1 cellular context compared by ENCODE assay signal in the genomic region with DNA sequence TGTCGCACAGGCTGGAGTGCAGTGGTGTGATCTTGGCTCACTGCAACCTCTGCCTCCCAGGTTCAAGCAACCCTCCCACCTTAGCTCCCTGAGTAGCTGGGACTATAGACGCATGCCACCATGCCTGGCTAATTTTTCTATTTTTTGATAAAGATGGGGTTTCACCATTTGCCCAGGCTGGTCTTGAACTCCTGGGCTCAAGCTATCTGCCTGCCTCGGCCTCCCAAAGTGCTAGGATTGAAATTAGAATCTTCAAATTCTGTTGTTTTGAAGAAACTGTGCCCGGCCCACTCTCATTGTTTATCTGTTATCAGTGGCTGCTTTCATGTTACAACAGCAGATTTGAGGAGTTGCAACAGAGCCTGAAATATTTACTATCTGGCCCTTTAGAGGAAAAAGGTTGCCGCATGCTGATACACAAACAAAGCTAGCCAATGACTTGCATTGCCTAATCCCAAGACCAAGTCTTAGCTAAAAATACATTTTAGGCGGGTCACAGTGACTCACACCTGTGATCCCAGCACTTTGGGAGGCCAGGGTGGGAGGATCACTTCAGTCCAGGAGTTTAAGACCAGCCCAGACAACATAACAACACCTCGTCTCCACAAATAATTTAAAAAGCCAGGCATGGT.
TF ChIP-seq lines count a peak whose summit lies in the region.

No MANE protein-coding gene starts in this region.

TF ChIP-seq in HepG2, 621 proteins besides CTCF, POLR2A, EP300 and RAD21 (continued from another document and continues in another):
- TF ChIP-seq ZNF275 (CRISPR knock-in tag; IDR thresholded peaks at IDR 0.05; ENCODE audit: borderline replicate concordance) (no peak; the same call in 1 of the 2 replicates), ZNF180 (CRISPR knock-in tag; IDR thresholded peaks at IDR 0.05; ENCODE audit: borderline replicate concordance, low read depth) (no peak), HNF1B (CRISPR knock-in tag; IDR thresholded peaks at IDR 0.05) (0 out of 2 replicates have a peak, but pooled peaks have one; percentile 35), MEIS1 (CRISPR knock-in tag; IDR thresholded peaks at IDR 0.05; ENCODE audit: borderline replicate concordance) (no peak), ZNF605 (CRISPR knock-in tag; IDR thresholded peaks at IDR 0.05) (peak; percentile 47; the same call in 1 of the 2 replicates), ZSCAN25 (CRISPR knock-in tag; IDR thresholded peaks at IDR 0.05) (0 out of 2 replicates have a peak, but pooled peaks have one; percentile 39), ZFP36L2 (CRISPR knock-in tag; IDR thresholded peaks at IDR 0.05) (no peak), ZFP36L1 (CRISPR knock-in tag; IDR thresholded peaks at IDR 0.05) (no peak), ZNF260 (CRISPR knock-in tag; IDR thresholded peaks at IDR 0.05; ENCODE audit: borderline replicate concordance, low read depth) (no peak), SYNCRIP (IDR thresholded peaks at IDR 0.05; ENCODE audit: insufficient read depth, low read depth, low read length) (no peak), KLF15 (CRISPR knock-in tag; IDR thresholded peaks at IDR 0.05; ENCODE audit: borderline replicate concordance) (no peak), ZNF7 (CRISPR knock-in tag; IDR thresholded peaks at IDR 0.05) (no peak), ZNF780A (CRISPR knock-in tag; IDR thresholded peaks at IDR 0.05) (0 out of 2 replicates have a peak, but pooled peaks have one; percentile 21), ZNF547 (CRISPR knock-in tag; IDR thresholded peaks at IDR 0.05) (no peak), GZF1 (CRISPR knock-in tag; IDR thresholded peaks at IDR 0.05) (no peak), HIVEP1 (CRISPR knock-in tag; IDR thresholded peaks at IDR 0.05) (peak; percentile 36; the same call in 1 of the 2 replicates), E2F2 (CRISPR knock-in tag; IDR thresholded peaks at IDR 0.05; ENCODE audit: borderline replicate concordance) (no peak), HOXA7 (CRISPR knock-in tag; IDR thresholded peaks at IDR 0.05) (no peak), ZNF768 (CRISPR knock-in tag; IDR thresholded peaks at IDR 0.05) (no peak), FOXK1 (CRISPR knock-in tag; IDR thresholded peaks at IDR 0.05; ENCODE audit: borderline replicate concordance, low read depth) (peak; percentile 94; the same call in 1 of the 2 replicates), SALL2 (CRISPR knock-in tag; IDR thresholded peaks at IDR 0.05) (peak; percentile 49; the same call in 1 of the 2 replicates), BATF2 (CRISPR knock-in tag; IDR thresholded peaks at IDR 0.05) (no peak), ZNF124 (CRISPR knock-in tag; IDR thresholded peaks at IDR 0.05) (no peak), NFATC3 (CRISPR knock-in tag; IDR thresholded peaks at IDR 0.05) (no peak), ZBTB46 (CRISPR knock-in tag; IDR thresholded peaks at IDR 0.05; ENCODE audit: borderline replicate concordance) (no peak), HOXA3 (CRISPR knock-in tag; IDR thresholded peaks at IDR 0.05) (peak; percentile 74; the same call in 1 of the 2 replicates), HMGA1 (CRISPR knock-in tag; conservative IDR thresholded peaks at IDR 0.05) (no peak), JUND (CRISPR knock-in tag; IDR thresholded peaks at IDR 0.05) (peak; percentile 85), ZNF557 (CRISPR knock-in tag; IDR thresholded peaks at IDR 0.05) (no peak), TEAD3 (CRISPR knock-in tag; optimal IDR thresholded peaks at IDR 0.05; ENCODE audit: borderline replicate concordance) (peak; percentile 66), MIER2 (CRISPR knock-in tag; IDR thresholded peaks at IDR 0.05) (no peak), SETDB1 (CRISPR knock-in tag; IDR thresholded peaks at IDR 0.05; ENCODE audit: borderline replicate concordance) (no peak), AHR (CRISPR knock-in tag; IDR thresholded peaks at IDR 0.05) (no peak), HNRNPH1 (optimal IDR thresholded peaks at IDR 0.05; ENCODE audit: low read depth, low read length) (no peak), PAWR (CRISPR knock-in tag; IDR thresholded peaks at IDR 0.05; ENCODE audit: borderline replicate concordance) (no peak), ZNF788 (CRISPR knock-in tag; IDR thresholded peaks at IDR 0.05; ENCODE audit: borderline replicate concordance) (peak; percentile 64; the same call in 1 of the 2 replicates), ZNF691 (CRISPR knock-in tag; IDR thresholded peaks at IDR 0.05; ENCODE audit: borderline replicate concordance, low read depth) (no peak), MXI1 (IDR thresholded peaks at IDR 0.05; ENCODE audit: borderline replicate concordance, low read depth, low read length) (peak; percentile 36; the same call in 1 of the 3 replicates), TBX3 (IDR thresholded peaks at IDR 0.05; ENCODE audit: borderline replicate concordance) (peak; percentile 58; the same call in 1 of the 2 replicates), CHD2 (IDR thresholded peaks at IDR 0.05; ENCODE audit: low read depth, low read length) (no peak), TFDP1 (CRISPR knock-in tag; IDR thresholded peaks at IDR 0.05; ENCODE audit: borderline replicate concordance) (peak; percentile 50; the same call in 1 of the 2 replicates), ZNF660 (CRISPR knock-in tag; IDR thresholded peaks at IDR 0.05; ENCODE audit: borderline replicate concordance, low read depth) (no peak), ZNF510 (CRISPR knock-in tag; IDR thresholded peaks at IDR 0.05; ENCODE audit: low read depth) (no peak), TAF1 (CRISPR knock-in tag; IDR thresholded peaks at IDR 0.05) (no peak), ZNF18 (CRISPR knock-in tag; IDR thresholded peaks at IDR 0.05; ENCODE audit: insufficient replicate concordance) (peak; percentile 77)
- TF ChIP-seq, protein P1, sequence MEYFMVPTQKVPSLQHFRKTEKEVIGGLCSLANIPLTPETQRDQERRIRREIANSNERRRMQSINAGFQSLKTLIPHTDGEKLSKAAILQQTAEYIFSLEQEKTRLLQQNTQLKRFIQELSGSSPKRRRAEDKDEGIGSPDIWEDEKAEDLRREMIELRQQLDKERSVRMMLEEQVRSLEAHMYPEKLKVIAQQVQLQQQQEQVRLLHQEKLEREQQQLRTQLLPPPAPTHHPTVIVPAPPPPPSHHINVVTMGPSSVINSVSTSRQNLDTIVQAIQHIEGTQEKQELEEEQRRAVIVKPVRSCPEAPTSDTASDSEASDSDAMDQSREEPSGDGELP (IDR thresholded peaks at IDR 0.05; ENCODE audit: borderline replicate concordance, low read depth) = peak; percentile 68; the same call in 1 of the 2 replicates
- TF ChIP-seq, protein P2, sequence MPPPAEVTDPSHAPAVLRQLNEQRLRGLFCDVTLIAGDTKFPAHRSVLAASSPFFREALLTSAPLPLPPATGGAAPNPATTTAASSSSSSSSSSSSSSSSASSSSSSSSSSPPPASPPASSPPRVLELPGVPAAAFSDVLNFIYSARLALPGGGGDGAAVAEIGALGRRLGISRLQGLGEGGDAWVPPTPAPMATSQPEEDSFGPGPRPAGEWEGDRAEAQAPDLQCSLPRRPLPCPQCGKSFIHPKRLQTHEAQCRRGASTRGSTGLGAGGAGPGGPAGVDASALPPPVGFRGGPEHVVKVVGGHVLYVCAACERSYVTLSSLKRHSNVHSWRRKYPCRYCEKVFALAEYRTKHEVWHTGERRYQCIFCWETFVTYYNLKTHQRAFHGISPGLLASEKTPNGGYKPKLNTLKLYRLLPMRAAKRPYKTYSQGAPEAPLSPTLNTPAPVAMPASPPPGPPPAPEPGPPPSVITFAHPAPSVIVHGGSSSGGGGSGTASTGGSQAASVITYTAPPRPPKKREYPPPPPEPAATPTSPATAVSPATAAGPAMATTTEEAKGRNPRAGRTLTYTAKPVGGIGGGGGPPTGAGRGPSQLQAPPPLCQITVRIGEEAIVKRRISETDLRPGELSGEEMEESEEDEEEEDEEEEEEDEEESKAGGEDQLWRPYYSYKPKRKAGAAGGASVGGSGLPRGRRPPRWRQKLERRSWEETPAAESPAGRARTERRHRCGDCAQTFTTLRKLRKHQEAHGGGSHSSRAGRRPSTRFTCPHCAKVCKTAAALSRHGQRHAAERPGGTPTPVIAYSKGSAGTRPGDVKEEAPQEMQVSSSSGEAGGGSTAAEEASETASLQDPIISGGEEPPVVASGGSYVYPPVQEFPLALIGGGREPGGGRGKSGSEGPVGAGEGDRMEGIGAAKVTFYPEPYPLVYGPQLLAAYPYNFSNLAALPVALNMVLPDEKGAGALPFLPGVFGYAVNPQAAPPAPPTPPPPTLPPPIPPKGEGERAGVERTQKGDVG (CRISPR knock-in tag; IDR thresholded peaks at IDR 0.05; ENCODE audit: borderline replicate concordance) = no peak
